In genomic region chr13:98480915-98481510, GRCh38 we compare ENCODE assay signal across 8 cellular contexts.
DNase-seq lines count a peak whose midpoint lies in the region; ATAC-seq and TF ChIP-seq lines count a peak whose summit lies in the region.

No MANE protein-coding gene starts in this region.

- TF ChIP-seq POLR2A in GM18505 (IDR thresholded peaks at IDR 0.05; ENCODE audit: borderline replicate concordance, extremely low read depth, insufficient read depth, insufficient read length): no peak

- no peak overlapping the region for H3K4me3 ChIP-seq in endodermal cell (ENCODE audit: low read length)
- no peak overlapping the region for H3K4me3 ChIP-seq in ascending aorta

- H3K4me1 ChIP-seq in endodermal cell (ENCODE audit: control insufficient read depth, insufficient read depth, low read length): peaks cover 28% of the 10 kb centered on the region
- H3K4me1 ChIP-seq in ascending aorta: peaks cover 15 to 31% of the 10 kb centered on the region in 2 donors

- H3K9me3 Mint-ChIP-seq in endodermal cell: no peaks in the 10 kb centered on the region
- H3K9me3 Mint-ChIP-seq in stimulated activated effector memory CD8-positive, alpha-beta T cell treated with anti-CD3 and anti-CD28 coated beads, Interleukin-12 subunit alpha, Interleukin-12 subunit beta, amount 100 ng/mL, for 72 hours: no peaks in the 10 kb centered on the region

- intact Hi-C loops in Right ventricle myocardium inferior (cut with DNase I) (no loop called here), cardiac septum (cut with DNase I) (loop anchor here (5.0 kb wide), 1 partner anchor 86 kb away; no protein-coding TSS in a partner anchor), ascending aorta (cut with DNase I) (no loop called here)

- no peaks in the 10 kb centered on the region for H3K9me3 ChIP-seq in endodermal cell (ENCODE audit: control insufficient read depth, low read length)
- H3K9me3 ChIP-seq in ascending aorta: no peaks in the 10 kb centered on the region

- no peak overlapping the region for H3K4me3 Mint-ChIP-seq in endodermal cell
- peak overlapping the region; percentile 46 for H3K4me3 Mint-ChIP-seq in stimulated activated effector memory CD8-positive, alpha-beta T cell treated with anti-CD3 and anti-CD28 coated beads, Interleukin-12 subunit alpha, Interleukin-12 subunit beta, amount 100 ng/mL, for 72 hours

- H3K4me1 Mint-ChIP-seq in endodermal cell: peaks cover 77% of the 10 kb centered on the region
- H3K4me1 Mint-ChIP-seq in stimulated activated effector memory CD8-positive, alpha-beta T cell treated with anti-CD3 and anti-CD28 coated beads, Interleukin-12 subunit alpha, Interleukin-12 subunit beta, amount 100 ng/mL, for 72 hours: peaks cover 94% of the 10 kb centered on the region

- H3K27ac ChIP-seq in endodermal cell (ENCODE audit: low read depth, low read length) (no peak overlapping the region), ascending aorta (no peak overlapping the region)

- no peak for DNase-seq in Right ventricle myocardium inferior (ENCODE audit: missing footprints)
- DNase-seq in cardiac septum (ENCODE audit: low spot score): no peak
- DNase-seq in NCI-H524 treated with DMSO at 0.1 percent for 48 hours (lab: John Stamatoyannopoulos, UW): peak; percentile 88
- no peak for DNase-seq in endodermal cell
- DNase-seq in stimulated activated effector memory CD8-positive, alpha-beta T cell treated with anti-CD3 and anti-CD28 coated beads, Interleukin-12 subunit alpha, Interleukin-12 subunit beta, amount 100 ng/mL, for 72 hours (ENCODE audit: low spot score in 2 of 2): peak; percentile 35 to 70
- no peak for DNase-seq in ascending aorta (ENCODE audit: low spot score in 2 of 2)
- no peak for DNase-seq in SKM-1 treated with dmso at 0.1 percent for 144 hours (lab: John Stamatoyannopoulos, UW; ENCODE audit: unreplicated experiment)

- ATAC-seq in Right ventricle myocardium inferior (peak; percentile 45), GM18505 (IDR thresholded peaks at IDR 0.05; ENCODE audit: unreplicated experiment) (no peak)
- ATAC-seq in stimulated activated effector memory CD8-positive, alpha-beta T cell treated with anti-CD3 and anti-CD28 coated beads, Interleukin-12 subunit alpha, Interleukin-12 subunit beta, amount 100 ng/mL, for 72 hours: peak; percentile 79

- 89 to 91% methylated on average over 5 to 11 of the region's 11 CpGs for WGBS in endodermal cell (ENCODE audit: insufficient coverage in 1 of 2, insufficient read length in 1 of 2), 2 experiments

- H3K9ac ChIP-seq in endodermal cell (ENCODE audit: extremely low read depth, low read length, poor library complexity, severe bottlenecking): no peak overlapping the region

- peaks cover 16% of the 10 kb centered on the region for H3K36me3 Mint-ChIP-seq in endodermal cell (ENCODE audit: low read depth)
- peaks cover 77% of the 10 kb centered on the region for H3K36me3 Mint-ChIP-seq in stimulated activated effector memory CD8-positive, alpha-beta T cell treated with anti-CD3 and anti-CD28 coated beads, Interleukin-12 subunit alpha, Interleukin-12 subunit beta, amount 100 ng/mL, for 72 hours

- H3K36me3 ChIP-seq in endodermal cell (ENCODE audit: control insufficient read depth, insufficient read depth, low read length) (peaks cover 15% of the 10 kb centered on the region), ascending aorta (peaks cover 0 to 8% of the 10 kb centered on the region in 2 donors)

- TF ChIP-seq CTCF in endodermal cell (conservative IDR thresholded peaks at IDR 0.05) (no peak), ascending aorta (IDR thresholded peaks at IDR 0.05) (no peak)

- H3K27ac Mint-ChIP-seq in endodermal cell: peak overlapping the region; percentile 17
- H3K27ac Mint-ChIP-seq in stimulated activated effector memory CD8-positive, alpha-beta T cell treated with anti-CD3 and anti-CD28 coated beads, Interleukin-12 subunit alpha, Interleukin-12 subunit beta, amount 100 ng/mL, for 72 hours: peak overlapping the region; percentile 84

- H3K27me3 ChIP-seq in endodermal cell (ENCODE audit: control insufficient read depth, insufficient read depth, low read length, poor library complexity, severe bottlenecking) (no peaks in the 10 kb centered on the region), ascending aorta (no peaks in the 10 kb centered on the region)

- no peaks in the 10 kb centered on the region for H3K27me3 Mint-ChIP-seq in endodermal cell (ENCODE audit: insufficient read depth)

Comparison
In these comparisons a context has a peak if more than half of its experiments do, and no peak if none do; other contexts are left out.
1. DNase-seq: peak in NCI-H524 treated with DMSO at 0.1 percent for 48 hours (single experiment) and stimulated activated effector memory CD8-positive, alpha-beta T cell treated with anti-CD3 and anti-CD28 coated beads, Interleukin-12 subunit alpha, Interleukin-12 subunit beta, amount 100 ng/mL, for 72 hours (2 of 2); none in Right ventricle myocardium inferior (single experiment), cardiac septum (single experiment), endodermal cell (single experiment), ascending aorta (0 of 2) and SKM-1 treated with dmso at 0.1 percent for 144 hours (single experiment).